Comparison of ENCODE assay signal across 8 cellular contexts in the genomic region with DNA sequence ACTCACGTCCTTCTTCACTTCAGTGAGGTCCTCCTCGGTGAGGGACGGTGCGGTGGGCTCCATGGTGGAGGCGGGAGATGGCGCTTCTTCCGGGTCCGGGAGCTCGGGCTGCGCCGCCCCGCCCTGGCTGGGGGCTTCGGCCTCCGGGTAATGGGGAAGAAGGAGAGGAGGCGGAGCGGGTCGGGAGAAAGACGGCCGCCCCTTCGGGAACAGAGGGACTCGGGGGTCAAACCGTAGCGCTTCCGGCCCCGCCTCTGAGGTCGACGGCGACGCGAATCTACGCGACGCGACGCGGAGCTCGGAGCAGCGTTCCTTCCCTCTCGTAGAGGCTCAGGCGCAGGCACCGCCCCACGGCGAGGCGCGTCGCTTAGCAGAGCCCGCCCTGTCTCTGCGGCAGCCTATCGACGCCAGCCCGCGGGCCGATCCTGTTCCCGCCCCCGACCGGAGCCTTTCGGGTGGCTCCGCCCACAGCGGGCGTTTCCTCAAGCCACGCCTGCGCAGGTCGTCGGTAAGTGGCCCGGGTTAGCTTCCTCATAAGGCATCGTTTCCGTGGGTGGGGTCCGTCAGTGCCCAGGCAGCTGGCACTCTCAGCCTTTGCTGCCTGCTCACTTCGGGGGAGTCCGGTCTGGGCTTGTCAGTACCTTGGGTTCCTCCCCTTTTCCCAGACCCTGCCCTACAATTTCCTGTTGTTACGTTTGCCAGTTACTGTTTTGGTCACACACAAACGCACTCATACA. TPM values are rescaled to one million over a fixed set of nuclear protein-coding genes. Genes with fewer than 3 reads are reported as not detected.
DNase-seq lines count a peak whose midpoint lies in the region; ATAC-seq and TF ChIP-seq lines count a peak whose summit lies in the region.

A gene (minus strand): TSS at position 343 of the 737 bp plus-strand sequence. CDS start 280 bp downstream, at position 63.

- ATAC-seq in HG02610 (IDR thresholded peaks at IDR 0.05; ENCODE audit: unreplicated experiment): peak; percentile 96
- peak; percentile 95 to 97 for ATAC-seq in activated naive CD4-positive, alpha-beta T cell treated with anti-CD3 and anti-CD28 coated beads, Interleukin-2, amount 50 U/mL, for 72 hours

- H3K4me3 ChIP-seq in GM08714 (ENCODE audit: low read length) (peak within 1 kb of the TSS; percentile 74), suprapubic skin (peak within 1 kb of the TSS; percentile 70)

- H3K27ac Mint-ChIP-seq in activated naive CD4-positive, alpha-beta T cell treated with anti-CD3 and anti-CD28 coated beads, Interleukin-2, amount 50 U/mL, for 72 hours: peak within 1 kb of the TSS; percentile 90 to 92

- H3K36me3 ChIP-seq in suprapubic skin: no peaks in the 10 kb centered on the region

- H3K9me3 ChIP-seq in suprapubic skin: no peaks in the 10 kb centered on the region

- peaks cover 0 to 3% of the 10 kb centered on the region in 2 donors for H3K9me3 Mint-ChIP-seq in activated naive CD4-positive, alpha-beta T cell treated with anti-CD3 and anti-CD28 coated beads, Interleukin-2, amount 50 U/mL, for 72 hours

- peak; percentile 53 to 76 for TF ChIP-seq POLR2A in suprapubic skin (IDR thresholded peaks at IDR 0.05)

- no peak for TF ChIP-seq EP300 in suprapubic skin (IDR thresholded peaks at IDR 0.05)

- peaks cover 68% of the 10 kb centered on the region for H3K4me1 ChIP-seq in suprapubic skin

- peak within 1 kb of the TSS; percentile 97 for H3K27ac ChIP-seq in suprapubic skin

- peaks cover 8 to 29% of the 10 kb centered on the region in 2 donors for H3K36me3 Mint-ChIP-seq in activated naive CD4-positive, alpha-beta T cell treated with anti-CD3 and anti-CD28 coated beads, Interleukin-2, amount 50 U/mL, for 72 hours

- DNase-seq in NCI-H1092 treated with DMSO at 0.1 percent for 48 hours (lab: John Stamatoyannopoulos, UW) (peak; percentile 97), SKM-1 (lab: John Stamatoyannopoulos, UW; ENCODE audit: unreplicated experiment) (peak; percentile 93), globus pallidus (ENCODE audit: low spot score) (peak; percentile 99), nucleus accumbens (lab: John Stamatoyannopoulos, UW) (peak; percentile 79 to 99 (median 97)), suprapubic skin (ENCODE audit: low spot score in 2 of 2) (peak; percentile 99)
- peak; percentile 97 to 99 for DNase-seq in activated naive CD4-positive, alpha-beta T cell treated with anti-CD3 and anti-CD28 coated beads, Interleukin-2, amount 50 U/mL, for 72 hours (ENCODE audit: low spot score in 2 of 2)

- no peaks in the 10 kb centered on the region for H3K27me3 ChIP-seq in suprapubic skin

- WGBS in suprapubic skin: 1% methylated on average over 19 of the region's 72 CpGs

- no peak for TF ChIP-seq CTCF in suprapubic skin (IDR thresholded peaks at IDR 0.05)

RNA-seq across cellular contexts. Expression of the gene that starts here (rescaled TPM):
- total RNA-seq in activated naive CD4-positive, alpha-beta T cell treated with anti-CD3 and anti-CD28 coated beads, Interleukin-2, amount 50 U/mL, for 72 hours: 10 to 100 TPM; 27.3 to 31.4 TPM
- 10 to 100 TPM; 19.9 to 34.1 (median 30.7) TPM for total RNA-seq in suprapubic skin

Comparison
In these comparisons a context has a peak if more than half of its experiments do, and no peak if none do; other contexts are left out.
1. Peak in every context shown above with its lines: DNase-seq, ATAC-seq, H3K4me3 ChIP-seq and H3K27ac ChIP-seq.